ENCODE assay signal across 8 cellular contexts in the genomic region with DNA sequence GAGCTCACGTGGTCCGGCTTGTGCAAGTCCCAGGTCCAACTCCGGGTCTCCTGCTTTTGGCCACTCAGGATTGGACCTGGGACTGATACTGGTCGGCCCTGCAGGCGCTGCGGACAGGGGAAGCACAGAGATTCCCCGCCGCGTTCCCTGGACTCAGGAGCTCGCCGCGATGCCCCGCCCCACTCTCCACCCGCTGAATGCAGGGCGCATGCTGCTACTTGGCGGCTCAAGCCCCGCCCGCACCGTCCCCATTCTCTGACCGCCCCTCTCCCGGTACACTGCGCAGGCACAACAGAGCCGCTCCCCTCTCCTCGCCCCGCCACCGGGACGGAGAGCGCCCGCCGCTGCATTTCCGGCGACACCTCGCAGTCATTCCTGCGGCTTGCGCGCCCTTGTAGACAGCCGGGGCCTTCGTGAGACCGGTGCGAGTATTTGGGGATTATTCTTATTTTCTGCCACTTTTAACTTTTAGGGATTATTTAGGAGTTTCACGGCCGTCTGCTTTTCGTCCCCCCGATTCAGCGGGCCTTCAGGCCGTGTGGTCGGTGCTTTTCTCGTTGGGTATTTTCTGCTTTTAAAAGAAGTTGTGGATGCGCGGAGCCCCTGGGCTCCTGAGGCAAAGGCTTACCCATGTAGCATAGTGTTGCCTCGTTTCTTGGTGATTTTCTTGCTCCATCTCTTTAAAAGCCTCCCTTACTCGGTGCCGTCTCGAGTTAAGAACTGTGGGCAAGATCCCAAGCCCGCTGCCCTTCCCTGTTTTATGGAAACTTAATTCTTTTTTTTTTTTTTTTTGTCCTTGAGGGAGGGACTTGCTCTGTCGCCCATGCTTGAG. TPM values are rescaled to one million over a fixed set of nuclear protein-coding genes. Genes with fewer than 3 reads are reported as not detected.
DNase-seq lines count a peak whose midpoint lies in the region; ATAC-seq and TF ChIP-seq lines count a peak whose summit lies in the region.

A gene (plus strand): TSS at position 251 of the 832 bp plus-strand sequence. CDS start 1,544 bp downstream, outside the sequence.

- peak; percentile 94 for DNase-seq in NCI-H774 (lab: John Stamatoyannopoulos, UW)
- DNase-seq in activated CD4-positive, alpha-beta memory T cell treated with anti-CD3 and anti-CD28 coated beads, Interleukin-2, amount 10 ng/mL, durations not matched to agents 7 days and 5 days: peak; percentile 87
- peak; percentile 98 to 100 for DNase-seq in lower leg skin (ENCODE audit: low spot score in 2 of 2)
- peak; percentile 78 to 93 for DNase-seq in stimulated activated CD4-positive, alpha-beta T cell treated with anti-CD3 and anti-CD28 coated beads, Interleukin-4, amount 100 ng/mL, for 48 hours (ENCODE audit: low read depth in 2 of 2)

- no peak for TF ChIP-seq CTCF in C4-2B (conservative IDR thresholded peaks at IDR 0.05)
- TF ChIP-seq CTCF in lower leg skin (IDR thresholded peaks at IDR 0.05): no peak

- peaks cover 33% of the 10 kb centered on the region for H3K36me3 Mint-ChIP-seq in activated CD4-positive, alpha-beta memory T cell treated with anti-CD3 and anti-CD28 coated beads, Interleukin-2, amount 10 ng/mL, durations not matched to agents 7 days and 5 days (ENCODE audit: low read depth)

- ATAC-seq in GM19395 (IDR thresholded peaks at IDR 0.05; ENCODE audit: unreplicated experiment): peak; percentile 98
- ATAC-seq in HG03565 (IDR thresholded peaks at IDR 0.05; ENCODE audit: unreplicated experiment): peak; percentile 86

- H3K27ac ChIP-seq in C4-2B (peak within 1 kb of the TSS; percentile 73), duodenal mucosa (ENCODE audit: low read depth, low read length) (peak within 1 kb of the TSS; percentile 74)

- TF ChIP-seq POLR2A in lower leg skin (IDR thresholded peaks at IDR 0.05): no peak

- 0% methylated on average over 51 to 53 of the region's 56 CpGs for WGBS in lower leg skin, 2 donors

- H3K36me3 ChIP-seq in duodenal mucosa (ENCODE audit: control insufficient read depth in 1 of 2, insufficient read depth in 2 of 2, low read length in 2 of 2): peaks cover 7 to 15% of the 10 kb centered on the region in 2 donors

- peaks cover 55% of the 10 kb centered on the region for H3K4me1 Mint-ChIP-seq in activated CD4-positive, alpha-beta memory T cell treated with anti-CD3 and anti-CD28 coated beads, Interleukin-2, amount 10 ng/mL, durations not matched to agents 7 days and 5 days

- H3K4me1 ChIP-seq in duodenal mucosa (ENCODE audit: control insufficient read depth in 1 of 2, insufficient read depth in 2 of 2, low read length in 2 of 2): peaks cover 12 to 25% of the 10 kb centered on the region in 2 donors

- no peaks in the 10 kb centered on the region for H3K27me3 Mint-ChIP-seq in activated CD4-positive, alpha-beta memory T cell treated with anti-CD3 and anti-CD28 coated beads, Interleukin-2, amount 10 ng/mL, durations not matched to agents 7 days and 5 days

- peak within 1 kb of the TSS; percentile 93 to 98 for H3K9ac ChIP-seq in duodenal mucosa (ENCODE audit: low read depth in 1 of 2, low read length in 2 of 2)

- intact Hi-C loops in lower leg skin (cut with DNase I; ENCODE audit: low total_unique reads): no loop called here

- peak within 1 kb of the TSS; percentile 95 for H3K4me3 Mint-ChIP-seq in activated CD4-positive, alpha-beta memory T cell treated with anti-CD3 and anti-CD28 coated beads, Interleukin-2, amount 10 ng/mL, durations not matched to agents 7 days and 5 days

- H3K9me3 Mint-ChIP-seq in activated CD4-positive, alpha-beta memory T cell treated with anti-CD3 and anti-CD28 coated beads, Interleukin-2, amount 10 ng/mL, durations not matched to agents 7 days and 5 days: peaks cover 5% of the 10 kb centered on the region

- H3K4me3 ChIP-seq in duodenal mucosa (ENCODE audit: low read depth in 1 of 2, low read length in 2 of 2) (peak within 1 kb of the TSS; percentile 91 to 93), lower leg skin (ENCODE audit: low read depth, poor library complexity, severe bottlenecking) (peak within 1 kb of the TSS; percentile 71)

- peak within 1 kb of the TSS; percentile 88 for H3K27ac Mint-ChIP-seq in activated CD4-positive, alpha-beta memory T cell treated with anti-CD3 and anti-CD28 coated beads, Interleukin-2, amount 10 ng/mL, durations not matched to agents 7 days and 5 days

- POLR2A ChIA-PET in activated CD4-positive, alpha-beta memory T cell treated with anti-CD3 and anti-CD28 coated beads, Interleukin-2, amount 10 ng/mL, durations not matched to agents 7 days and 5 days (lab: Charles Lee): interaction anchor here (0.7 to 5.5 kb wide), 9 partner anchors 10 to 116 kb away, joined by 3 to 86 read pairs (median 4); a partner anchor contains a TSS

- H3K9me3 ChIP-seq in duodenal mucosa (ENCODE audit: control insufficient read depth in 1 of 2, low read length in 2 of 2): peaks cover 3 to 14% of the 10 kb centered on the region in 2 donors

- CTCF ChIA-PET in activated CD4-positive, alpha-beta memory T cell treated with anti-CD3 and anti-CD28 coated beads, Interleukin-2, amount 10 ng/mL, durations not matched to agents 7 days and 5 days (lab: Charles Lee): interaction anchor here (0.8 to 1.0 kb wide), 2 partner anchors 28 to 245 kb away, joined by 3 to 5 read pairs; a partner anchor contains a TSS

- H3K27me3 ChIP-seq in duodenal mucosa (ENCODE audit: control insufficient read depth in 1 of 2, insufficient read depth in 2 of 2, low read length in 2 of 2): no peaks in the 10 kb centered on the region

RNA-seq across cellular contexts. Expression of the gene that starts here (rescaled TPM):
- total RNA-seq in activated CD4-positive, alpha-beta memory T cell treated with anti-CD3 and anti-CD28 coated beads, Interleukin-2, amount 10 ng/mL, durations not matched to agents 7 days and 5 days: 10 to 100 TPM; 42.4 to 46.5 TPM
- 10 to 100 TPM; 69.5 to 99.6 (median 85.0) TPM for total RNA-seq in lower leg skin

Comparison
In these comparisons a context has a peak if more than half of its experiments do, and no peak if none do; other contexts are left out.
1. Peak in every context shown above with its lines: DNase-seq, ATAC-seq, H3K4me3 ChIP-seq and H3K27ac ChIP-seq.